In the genomic region with DNA sequence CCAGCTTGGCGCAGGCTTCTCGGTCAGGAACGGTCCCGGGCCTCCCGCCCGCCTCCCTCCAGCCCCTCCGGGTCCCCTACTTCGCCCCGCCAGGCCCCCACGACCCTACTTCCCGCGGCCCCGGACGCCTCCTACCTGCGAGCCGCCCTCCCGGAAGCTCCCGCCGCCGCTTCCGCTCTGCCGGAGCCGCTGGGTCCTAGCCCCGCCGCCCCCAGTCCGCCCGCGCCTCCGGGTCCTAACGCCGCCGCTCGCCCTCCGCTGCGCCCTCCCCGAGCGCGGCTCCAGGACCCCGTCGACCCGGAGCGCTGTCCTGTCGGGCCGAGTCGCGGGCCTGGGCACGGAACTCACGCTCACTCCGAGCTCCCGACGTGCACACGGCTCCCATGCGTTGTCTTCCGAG, we compare ENCODE assay signal across 14 cellular contexts. TPM values are rescaled to one million over a fixed set of nuclear protein-coding genes. Genes with fewer than 3 reads are reported as not detected.
A peak's percentile ranks its signal among the peaks of the same experiment; 100 is the strongest.
DNase-seq lines count a peak whose midpoint lies in the region; ATAC-seq and TF ChIP-seq lines count a peak whose summit lies in the region.
"Not testable (repeated sequence)": the region's sequence is repeated elsewhere in the genome, so short reads cannot be mapped to it uniquely, and the experiment has no call there.
"Had no signal": no experiment of that assay in that cellular context is flagged by ENCODE, and none has a peak within 500 bp of the region (broad histone marks: within the 10 kb centered on the region; RNA-seq: fewer than 3 reads in every experiment).

No MANE protein-coding gene starts in this region.

- WGBS in right lobe of liver (ENCODE audit: insufficient coverage, low coverage, low lambda C conversion rate, missing lambda C conversion rate), result no CpG with 5 or more reads among the region's 54 CpGs
- WGBS in upper lobe of left lung, 2 donors, result no CpG with 5 or more reads among the region's 54 CpGs

- not testable (repeated sequence) for H3K4me1 ChIP-seq in colonic mucosa, right lobe of liver, upper lobe of left lung

- TF ChIP-seq POLR2A in right lobe of liver (IDR thresholded peaks at IDR 0.05); upper lobe of left lung (IDR thresholded peaks at IDR 0.05): not testable (repeated sequence)

- H3K27me3 ChIP-seq in colonic mucosa, right lobe of liver, upper lobe of left lung: not testable (repeated sequence)

- not testable (repeated sequence) for H3K27ac ChIP-seq in colonic mucosa, right lobe of liver
- H3K27ac ChIP-seq in upper lobe of left lung, result peak overlapping the region in 1 of 4 donors; percentile 49

- H3K4me3 Mint-ChIP-seq in activated CD4-positive, alpha-beta memory T cell treated with anti-CD3 and anti-CD28 coated beads, Interleukin-2, amount 10 ng/mL, durations not matched to agents 7 days and 5 days, result not testable (repeated sequence)

- H3K4me1 Mint-ChIP-seq in activated CD4-positive, alpha-beta memory T cell treated with anti-CD3 and anti-CD28 coated beads, Interleukin-2, amount 10 ng/mL, durations not matched to agents 7 days and 5 days, result not testable (repeated sequence)

- H3K36me3 ChIP-seq in colonic mucosa, right lobe of liver, upper lobe of left lung: not testable (repeated sequence)

- not testable (repeated sequence) for H3K9me3 ChIP-seq in colonic mucosa, right lobe of liver, upper lobe of left lung

- DNase-seq in T-helper 2 cell, result peak in 4 of 5 experiments; percentile 8 to 36 (median 18)
- peak; percentile 46 for DNase-seq in activated CD4-positive, alpha-beta memory T cell treated with anti-CD3 and anti-CD28 coated beads, Interleukin-2, amount 10 ng/mL, durations not matched to agents 7 days and 5 days
- peak; percentile 45 for DNase-seq in activated T-helper 1 cell treated with Interleukin-2 at 50 U/mL for 16 hours (ENCODE audit: low read depth)
- peak; percentile 17 for DNase-seq in colonic mucosa
- DNase-seq in right lobe of liver, result peak; percentile 7 to 42 (median 41)
- DNase-seq in stimulated activated CD4-positive, alpha-beta T cell treated with anti-CD3 and anti-CD28 coated beads, Interleukin-12 subunit alpha, Interleukin-12 subunit beta, amount 100 ng/mL, for 48 hours (ENCODE audit: low read depth in 2 of 3, low spot score in 1 of 3), result peak in 2 of 3 donors; percentile 13 to 34
- DNase-seq in stimulated activated CD8-positive, alpha-beta memory T cell treated with anti-CD3 and anti-CD28 coated beads, Interleukin-15, amount 100 ng/mL, for 48 hours (ENCODE audit: low read depth in 2 of 2), result peak; percentile 29 to 50
- peak in 1 of 2 donors; percentile 92 for DNase-seq in upper lobe of left lung

- not testable (repeated sequence) for TF ChIP-seq EP300 in upper lobe of left lung (IDR thresholded peaks at IDR 0.05)

- not testable (repeated sequence) for ATAC-seq in right lobe of liver; upper lobe of left lung (ENCODE audit: low FRiP score in 2 of 2)

- intact Hi-C loops in colonic mucosa (cut with DNase I); right lobe of liver (cut with DNase I): not testable (repeated sequence)

- POLR2A ChIA-PET in activated CD4-positive, alpha-beta memory T cell treated with anti-CD3 and anti-CD28 coated beads, Interleukin-2, amount 10 ng/mL, durations not matched to agents 7 days and 5 days (lab: Charles Lee), result not testable (repeated sequence)

- H3K27ac Mint-ChIP-seq in activated CD4-positive, alpha-beta memory T cell treated with anti-CD3 and anti-CD28 coated beads, Interleukin-2, amount 10 ng/mL, durations not matched to agents 7 days and 5 days, result not testable (repeated sequence)

- H3K4me3 ChIP-seq in colonic mucosa, right lobe of liver: not testable (repeated sequence)
- peak overlapping the region in 3 of 4 donors; percentile 30 to 35 (median 31) for H3K4me3 ChIP-seq in upper lobe of left lung

- H3K9me3 Mint-ChIP-seq in activated CD4-positive, alpha-beta memory T cell treated with anti-CD3 and anti-CD28 coated beads, Interleukin-2, amount 10 ng/mL, durations not matched to agents 7 days and 5 days, result not testable (repeated sequence)

- not testable (repeated sequence) for H3K9ac ChIP-seq in colonic mucosa (ENCODE audit: low read depth in 2 of 2, low read length in 2 of 2)

- CTCF ChIA-PET in activated CD4-positive, alpha-beta memory T cell treated with anti-CD3 and anti-CD28 coated beads, Interleukin-2, amount 10 ng/mL, durations not matched to agents 7 days and 5 days (lab: Charles Lee), result not testable (repeated sequence)

- TF ChIP-seq CTCF in colonic mucosa (IDR thresholded peaks at IDR 0.05); right lobe of liver (IDR thresholded peaks at IDR 0.05); upper lobe of left lung (IDR thresholded peaks at IDR 0.05): not testable (repeated sequence)

- H3K27me3 Mint-ChIP-seq in activated CD4-positive, alpha-beta memory T cell treated with anti-CD3 and anti-CD28 coated beads, Interleukin-2, amount 10 ng/mL, durations not matched to agents 7 days and 5 days, result not testable (repeated sequence)

- H3K36me3 Mint-ChIP-seq in activated CD4-positive, alpha-beta memory T cell treated with anti-CD3 and anti-CD28 coated beads, Interleukin-2, amount 10 ng/mL, durations not matched to agents 7 days and 5 days (ENCODE audit: low read depth), result not testable (repeated sequence)

RNA-seq across cellular contexts. Expression of gene OR4F17, which starts 36.1 kb away (rescaled TPM):
- total RNA-seq in activated CD4-positive, alpha-beta memory T cell treated with anti-CD3 and anti-CD28 coated beads, Interleukin-2, amount 10 ng/mL, durations not matched to agents 7 days and 5 days, result not detected
- total RNA-seq in colonic mucosa (not detected), right lobe of liver (not detected), upper lobe of left lung (not detected)
- total RNA-seq: activated CD8-positive, alpha-beta memory T cell treated with anti-CD3 and anti-CD28 coated beads for 36 hours; ascending aorta; frontal cortex; lung; pulmonary artery endothelial cell; tibial nerve had no signal
